In genomic region chr3:181724432-181724740, GRCh38 we compare ENCODE assay signal across 22 cellular contexts. TPM values are rescaled to one million over a fixed set of nuclear protein-coding genes. Genes with fewer than 3 reads are reported as not detected.
DNase-seq lines count a peak whose midpoint lies in the region; ATAC-seq and TF ChIP-seq lines count a peak whose summit lies in the region.
"Had no signal": no experiment of that assay in that cellular context is flagged by ENCODE, and none has a peak within 500 bp of the region (broad histone marks: within the 10 kb centered on the region; RNA-seq: fewer than 3 reads in every experiment).

No MANE protein-coding gene starts in this region.

- no peak for TF ChIP-seq POLR2A in adrenal gland (IDR thresholded peaks at IDR 0.05)

- H2AFZ ChIP-seq in neuronal stem cell (ENCODE audit: low read length) (no peak overlapping the region), GM23248 (no peak overlapping the region)
- H2AFZ ChIP-seq: hepatocyte had no signal

- no peak overlapping the region for H2BK12ac ChIP-seq in neuronal stem cell (ENCODE audit: low read length)

- H3K4me2 ChIP-seq in neuronal stem cell (ENCODE audit: insufficient read depth, low read length, poor library complexity, severe bottlenecking) (peak overlapping the region; percentile 42), GM23248 (ENCODE audit: unreplicated experiment) (no peak overlapping the region)
- H3K4me2 ChIP-seq: BLaER1, hepatocyte had no signal

- H2AK5ac ChIP-seq in neuronal stem cell (ENCODE audit: low read depth, low read length), result no peak overlapping the region

- CTCF ChIA-PET in activated CD4-positive, alpha-beta T cell treated with anti-CD3 and anti-CD28 coated beads for 36 hours (lab: Charles Lee), result no interaction called here
- CTCF ChIA-PET in activated CD8-positive, alpha-beta T cell treated with anti-CD3 and anti-CD28 coated beads, Interleukin-2, amount 10 ng/mL, durations not matched to agents 7 days and 5 days (lab: Charles Lee), result no interaction called here

- no peak overlapping the region for H2BK120ac ChIP-seq in neuronal stem cell (ENCODE audit: low read depth, low read length)

- in situ Hi-C loops in GM23248 (cut with MboI), result no loop called here

- peak overlapping the region; percentile 73 for H3K18ac ChIP-seq in neuronal stem cell (ENCODE audit: low read length)

- intact Hi-C loops in activated CD4-positive, alpha-beta T cell treated with anti-CD3 and anti-CD28 coated beads for 36 hours (cut with DNase I, micrococcal nuclease), result loop anchor here in 1 of 2 experiments (1.0 kb wide), 1 partner anchor 13 kb away; the partner anchor contains the start of gene SOX2
- intact Hi-C loops in adrenal gland (cut with DNase I), result no loop called here

- no peak for TF ChIP-seq CTCF in endodermal cell (conservative IDR thresholded peaks at IDR 0.05)
- TF ChIP-seq CTCF in adrenal gland (IDR thresholded peaks at IDR 0.05), result no peak
- no peak for TF ChIP-seq CTCF in right atrium auricular region (IDR thresholded peaks at IDR 0.05)

- no peak overlapping the region for H3K14ac ChIP-seq in neuronal stem cell (ENCODE audit: low read length)

- no peak for DNase-seq in activated CD4-positive, alpha-beta T cell treated with anti-CD3 and anti-CD28 coated beads for 36 hours
- DNase-seq in activated CD4-positive, alpha-beta T cell treated with anti-CD3 and anti-CD28 coated beads for 1 hour, result no peak
- no peak for DNase-seq in activated CD8-positive, alpha-beta T cell treated with anti-CD3 and anti-CD28 coated beads, Interleukin-2, amount 10 ng/mL, durations not matched to agents 7 days and 5 days
- DNase-seq in endodermal cell, result no peak
- DNase-seq in neuronal stem cell (ENCODE audit: low spot score), result no peak
- no peak for DNase-seq in GM23248
- no peak for DNase-seq in adrenal gland
- no peak for DNase-seq in right atrium auricular region (ENCODE audit: low spot score)
- DNase-seq: activated T-cell treated with anti-CD3 and anti-CD28 coated beads for 4 hours; effector memory CD4-positive, alpha-beta T cell; GDM1; kidney glomerular epithelial cell; mesendoderm; NCI-H1417; NCI-H82; PC-3; SIG-M5; trophoblast cell had no signal

- H3K27me3 ChIP-seq in endodermal cell (ENCODE audit: control insufficient read depth, insufficient read depth, low read length, poor library complexity, severe bottlenecking), result peaks cover 89% of the 10 kb centered on the region
- no peaks in the 10 kb centered on the region for H3K27me3 ChIP-seq in neuronal stem cell (ENCODE audit: control insufficient read depth in 3 of 3, insufficient read depth in 3 of 3, low read depth in 1 of 3, low read length in 3 of 3)
- peaks cover 91% of the 10 kb centered on the region for H3K27me3 ChIP-seq in GM23248 (replicated peaks; ENCODE audit: insufficient read depth)
- H3K27me3 ChIP-seq in adrenal gland, result peaks cover 90% of the 10 kb centered on the region
- peaks cover 50 to 67% of the 10 kb centered on the region in 2 donors for H3K27me3 ChIP-seq in right atrium auricular region

- peaks cover 4% of the 10 kb centered on the region for H3K79me1 ChIP-seq in neuronal stem cell (ENCODE audit: low read depth, low read length)

- peaks cover 19% of the 10 kb centered on the region for H3K9me3 Mint-ChIP-seq in activated CD4-positive, alpha-beta T cell treated with anti-CD3 and anti-CD28 coated beads for 36 hours (ENCODE audit: low read depth)
- H3K9me3 Mint-ChIP-seq in activated CD8-positive, alpha-beta T cell treated with anti-CD3 and anti-CD28 coated beads, Interleukin-2, amount 10 ng/mL, durations not matched to agents 7 days and 5 days (ENCODE audit: insufficient read depth), result peaks cover 18% of the 10 kb centered on the region
- H3K9me3 Mint-ChIP-seq in endodermal cell, result no peaks in the 10 kb centered on the region

- peak overlapping the region; percentile 5 for H3K4me3 Mint-ChIP-seq in activated CD4-positive, alpha-beta T cell treated with anti-CD3 and anti-CD28 coated beads for 36 hours
- H3K4me3 Mint-ChIP-seq in activated CD8-positive, alpha-beta T cell treated with anti-CD3 and anti-CD28 coated beads, Interleukin-2, amount 10 ng/mL, durations not matched to agents 7 days and 5 days, result peak overlapping the region; percentile 34
- H3K4me3 Mint-ChIP-seq in endodermal cell, result peak overlapping the region; percentile 32

- no peak for ATAC-seq in activated CD4-positive, alpha-beta T cell treated with anti-CD3 and anti-CD28 coated beads for 36 hours
- ATAC-seq in activated CD8-positive, alpha-beta T cell treated with anti-CD3 and anti-CD28 coated beads, Interleukin-2, amount 10 ng/mL, durations not matched to agents 7 days and 5 days, result no peak
- ATAC-seq: activated CD4-positive, CD25-positive, alpha-beta regulatory T cell treated with anti-CD3 and anti-CD28 coated beads, Interleukin-2, amount 50 U/mL, for 24 hours; PC-3 had no signal

- H3K4me3 ChIP-seq in endodermal cell (ENCODE audit: low read length) (no peak overlapping the region), neuronal stem cell (ENCODE audit: low read length in 2 of 2) (no peak overlapping the region), GM23248 (no peak overlapping the region), adrenal gland (no peak overlapping the region), right atrium auricular region (no peak overlapping the region)
- H3K4me3 ChIP-seq: BLaER1, hepatocyte had no signal

- H3K23ac ChIP-seq in neuronal stem cell (ENCODE audit: low read depth, low read length, poor library complexity), result no peak overlapping the region

- H4K20me1 ChIP-seq in GM23248 (ENCODE audit: insufficient read depth), result no peaks in the 10 kb centered on the region

- H3K9me2 ChIP-seq in GM23248 (ENCODE audit: insufficient read depth), result no peaks in the 10 kb centered on the region

- 92 to 95% methylated on average over 4 to 11 of the region's 11 CpGs for WGBS in endodermal cell (ENCODE audit: insufficient coverage in 1 of 2, insufficient read length in 1 of 2), 2 experiments
- no CpG with 5 or more reads among the region's 11 CpGs for WGBS in neuronal stem cell (ENCODE audit: extremely low coverage in 2 of 2, insufficient read length in 2 of 2, insufficient replicate concordance in 1 of 2), 2 donors
- 21 to 30% methylated on average over 11 of the region's 11 CpGs for WGBS in GM23248 (ENCODE audit: low coverage in 1 of 2, low lambda C conversion rate in 2 of 2, missing lambda C conversion rate in 2 of 2), 2 experiments
- 9 to 18% (median 14%) methylated on average over 11 of the region's 11 CpGs for WGBS in adrenal gland, 4 donors

- H4K8ac ChIP-seq in neuronal stem cell (ENCODE audit: low read depth, low read length), result no peak overlapping the region

- no peak overlapping the region for H2BK15ac ChIP-seq in neuronal stem cell (ENCODE audit: low read length)

- H3K9ac ChIP-seq in endodermal cell (ENCODE audit: extremely low read depth, low read length, poor library complexity, severe bottlenecking) (no peak overlapping the region), neuronal stem cell (ENCODE audit: low read depth, low read length, poor library complexity) (no peak overlapping the region), GM23248 (no peak overlapping the region)
- H3K9ac ChIP-seq: BLaER1 had no signal

- H3K36me3 ChIP-seq in endodermal cell (ENCODE audit: control insufficient read depth, insufficient read depth, low read length), result no peaks in the 10 kb centered on the region
- H3K36me3 ChIP-seq in neuronal stem cell (replicated peaks in 1 of 2; ENCODE audit: control insufficient read depth in 2 of 2, insufficient read depth in 2 of 2, low read length in 2 of 2), result peaks cover 4 to 44% of the 10 kb centered on the region in 2 donors
- no peaks in the 10 kb centered on the region for H3K36me3 ChIP-seq in GM23248 (ENCODE audit: low read depth)
- no peaks in the 10 kb centered on the region for H3K36me3 ChIP-seq in adrenal gland (replicated peaks in 1 of 2)
- H3K36me3 ChIP-seq in right atrium auricular region, result no peaks in the 10 kb centered on the region
- H3K36me3 ChIP-seq: BLaER1 had no signal

- H3K79me2 ChIP-seq in GM23248 (ENCODE audit: insufficient read depth), result no peaks in the 10 kb centered on the region
- H3K79me2 ChIP-seq: hepatocyte had no signal

- H4K91ac ChIP-seq in neuronal stem cell (ENCODE audit: low read depth, low read length, poor library complexity), result no peak overlapping the region

- POLR2A ChIA-PET in activated CD4-positive, alpha-beta T cell treated with anti-CD3 and anti-CD28 coated beads for 36 hours (lab: Charles Lee), result interaction anchor here (0.6 kb wide), 1 partner anchor 1534 kb away, joined by 5 read pairs; no protein-coding TSS in a partner anchor
- POLR2A ChIA-PET in activated CD8-positive, alpha-beta T cell treated with anti-CD3 and anti-CD28 coated beads, Interleukin-2, amount 10 ng/mL, durations not matched to agents 7 days and 5 days (lab: Charles Lee), result no interaction called here

- H3F3A ChIP-seq in GM23248 (ENCODE audit: insufficient read depth), result no peaks in the 10 kb centered on the region

- H3K27ac ChIP-seq in endodermal cell (ENCODE audit: low read depth, low read length) (peak overlapping the region; percentile 46), neuronal stem cell (replicated peaks; ENCODE audit: low read length) (peak overlapping the region; percentile 94), GM23248 (no peak overlapping the region), adrenal gland (no peak overlapping the region), right atrium auricular region (no peak overlapping the region)
- H3K27ac ChIP-seq: BLaER1, hepatocyte had no signal

- H3K4me1 Mint-ChIP-seq in activated CD4-positive, alpha-beta T cell treated with anti-CD3 and anti-CD28 coated beads for 36 hours, result peaks cover 12% of the 10 kb centered on the region
- peaks cover 8% of the 10 kb centered on the region for H3K4me1 Mint-ChIP-seq in activated CD8-positive, alpha-beta T cell treated with anti-CD3 and anti-CD28 coated beads, Interleukin-2, amount 10 ng/mL, durations not matched to agents 7 days and 5 days (ENCODE audit: low read depth)
- peaks cover 53% of the 10 kb centered on the region for H3K4me1 Mint-ChIP-seq in endodermal cell

- H3K4ac ChIP-seq in neuronal stem cell (ENCODE audit: low read length), result no peak overlapping the region

- H3K4me1 ChIP-seq in endodermal cell (ENCODE audit: control insufficient read depth, insufficient read depth, low read length) (no peaks in the 10 kb centered on the region), neuronal stem cell (ENCODE audit: control insufficient read depth in 2 of 2, insufficient read depth in 1 of 2, low read depth in 1 of 2, low read length in 2 of 2) (peaks cover 35 to 84% of the 10 kb centered on the region in 2 donors), GM23248 (ENCODE audit: insufficient read depth) (no peaks in the 10 kb centered on the region), adrenal gland (replicated peaks in 1 of 2) (peaks cover 4 to 19% of the 10 kb centered on the region in 2 donors), right atrium auricular region (no peaks in the 10 kb centered on the region)
- H3K4me1 ChIP-seq: BLaER1 had no signal

- H3K36me3 Mint-ChIP-seq in activated CD4-positive, alpha-beta T cell treated with anti-CD3 and anti-CD28 coated beads for 36 hours (ENCODE audit: low read depth), result peaks cover 16% of the 10 kb centered on the region
- peaks cover 27% of the 10 kb centered on the region for H3K36me3 Mint-ChIP-seq in activated CD8-positive, alpha-beta T cell treated with anti-CD3 and anti-CD28 coated beads, Interleukin-2, amount 10 ng/mL, durations not matched to agents 7 days and 5 days (ENCODE audit: low read depth)
- no peaks in the 10 kb centered on the region for H3K36me3 Mint-ChIP-seq in endodermal cell (ENCODE audit: low read depth)

- H3K27ac Mint-ChIP-seq in activated CD4-positive, alpha-beta T cell treated with anti-CD3 and anti-CD28 coated beads for 36 hours, result no peak overlapping the region
- peak overlapping the region; percentile 63 for H3K27ac Mint-ChIP-seq in activated CD8-positive, alpha-beta T cell treated with anti-CD3 and anti-CD28 coated beads, Interleukin-2, amount 10 ng/mL, durations not matched to agents 7 days and 5 days
- no peak overlapping the region for H3K27ac Mint-ChIP-seq in endodermal cell

- H3K27me3 Mint-ChIP-seq in activated CD4-positive, alpha-beta T cell treated with anti-CD3 and anti-CD28 coated beads for 36 hours, result peaks cover 90% of the 10 kb centered on the region
- H3K27me3 Mint-ChIP-seq in activated CD8-positive, alpha-beta T cell treated with anti-CD3 and anti-CD28 coated beads, Interleukin-2, amount 10 ng/mL, durations not matched to agents 7 days and 5 days (ENCODE audit: low read depth), result peaks cover 85% of the 10 kb centered on the region
- peaks cover 99% of the 10 kb centered on the region for H3K27me3 Mint-ChIP-seq in endodermal cell (ENCODE audit: insufficient read depth)

- H3K9me3 ChIP-seq in endodermal cell (ENCODE audit: control insufficient read depth, low read length) (no peaks in the 10 kb centered on the region), neuronal stem cell (replicated peaks in 1 of 2; ENCODE audit: control insufficient read depth in 2 of 2, insufficient read depth in 1 of 2, low read depth in 1 of 2, low read length in 2 of 2) (peaks cover 0 to 4% of the 10 kb centered on the region in 2 donors), GM23248 (ENCODE audit: low read depth) (no peaks in the 10 kb centered on the region), adrenal gland (replicated peaks in 1 of 3) (no peaks in the 10 kb centered on the region), right atrium auricular region (no peaks in the 10 kb centered on the region)

- H2BK5ac ChIP-seq in neuronal stem cell (ENCODE audit: low read length), result no peak overlapping the region

RNA-seq across cellular contexts. Expression of gene SOX2, which starts 12.7 kb away (rescaled TPM):
- not detected for total RNA-seq in activated CD4-positive, alpha-beta T cell treated with anti-CD3 and anti-CD28 coated beads for 36 hours
- not detected for total RNA-seq in activated CD8-positive, alpha-beta T cell treated with anti-CD3 and anti-CD28 coated beads, Interleukin-2, amount 10 ng/mL, durations not matched to agents 7 days and 5 days
- total RNA-seq in endodermal cell (10 to 100 TPM in 1 of 2 donors, 1 to 10 TPM in 1; 1.8 to 39.5 TPM), adrenal gland (1 to 10 TPM in 1 of 8 donors, under 1 TPM in 4, not detected in 3; 0.18 to 1.2 (median 0.54) TPM), right atrium auricular region (under 1 TPM; 0.51 to 0.67 TPM)
- 240 TPM for polyA plus RNA-seq in endodermal cell (2013, experiment 1 of 2)
- polyA plus RNA-seq in endodermal cell (2013, experiment 2 of 2), result 203 TPM
- polyA plus RNA-seq in neuronal stem cell (2013, experiment 1 of 2), result 589 TPM
- polyA plus RNA-seq in neuronal stem cell (2013, experiment 2 of 2), result 620 TPM
- not detected in 2 replicates for total RNA-seq in GM23248 (2014; rRNA removed; shearing (Covaris generic))
- polyA plus RNA-seq in GM23248 (2016; fragmentation: Nextera tagmentation; extraction: Ambion mirVana) (not detected in 2 replicates), adrenal gland (1 to 10 TPM in 1 of 3 donors, under 1 TPM in 2; 0.40 to 1.1 (median 0.84) TPM)
- total RNA-seq: LHCN-M2, PC-3 had no signal

Comparison
In these comparisons a context has a peak if more than half of its experiments do, and no peak if none do; other contexts are left out.
1. H3K27ac ChIP-seq: peak in endodermal cell (single experiment) and neuronal stem cell (single experiment); none in GM23248 (single experiment), adrenal gland (0 of 5) and right atrium auricular region (0 of 2).
2. Peak in every context shown above with its lines, with median percentiles within 50 percentile points of each other: H3K4me3 Mint-ChIP-seq.